Comparison of ENCODE assay signal across 2 cellular contexts in the genomic region with DNA sequence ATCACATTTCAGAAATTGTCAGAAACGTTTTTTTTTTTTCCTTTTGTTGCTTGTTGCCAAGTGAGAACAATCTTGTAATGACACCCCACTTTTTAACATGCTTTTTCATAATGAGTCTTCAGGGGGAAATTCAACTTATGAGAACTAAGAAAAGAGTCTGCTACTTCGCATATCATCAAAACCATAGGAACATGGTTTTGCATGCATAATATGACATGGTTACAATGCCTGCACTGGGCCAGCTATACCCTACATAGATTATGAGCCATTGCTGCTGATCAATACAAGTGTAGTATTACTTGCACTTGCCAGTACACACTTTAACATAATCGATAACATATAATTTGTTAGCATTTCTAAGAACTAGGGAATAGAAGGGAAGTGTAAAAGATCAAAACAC.
TF ChIP-seq lines count a peak whose summit lies in the region.

No MANE protein-coding gene starts in this region.

TF ChIP-seq in SK-N-SH, 30 proteins besides CTCF, POLR2A, EP300 and RAD21 (continued from another document):
- TF ChIP-seq, protein P1, sequence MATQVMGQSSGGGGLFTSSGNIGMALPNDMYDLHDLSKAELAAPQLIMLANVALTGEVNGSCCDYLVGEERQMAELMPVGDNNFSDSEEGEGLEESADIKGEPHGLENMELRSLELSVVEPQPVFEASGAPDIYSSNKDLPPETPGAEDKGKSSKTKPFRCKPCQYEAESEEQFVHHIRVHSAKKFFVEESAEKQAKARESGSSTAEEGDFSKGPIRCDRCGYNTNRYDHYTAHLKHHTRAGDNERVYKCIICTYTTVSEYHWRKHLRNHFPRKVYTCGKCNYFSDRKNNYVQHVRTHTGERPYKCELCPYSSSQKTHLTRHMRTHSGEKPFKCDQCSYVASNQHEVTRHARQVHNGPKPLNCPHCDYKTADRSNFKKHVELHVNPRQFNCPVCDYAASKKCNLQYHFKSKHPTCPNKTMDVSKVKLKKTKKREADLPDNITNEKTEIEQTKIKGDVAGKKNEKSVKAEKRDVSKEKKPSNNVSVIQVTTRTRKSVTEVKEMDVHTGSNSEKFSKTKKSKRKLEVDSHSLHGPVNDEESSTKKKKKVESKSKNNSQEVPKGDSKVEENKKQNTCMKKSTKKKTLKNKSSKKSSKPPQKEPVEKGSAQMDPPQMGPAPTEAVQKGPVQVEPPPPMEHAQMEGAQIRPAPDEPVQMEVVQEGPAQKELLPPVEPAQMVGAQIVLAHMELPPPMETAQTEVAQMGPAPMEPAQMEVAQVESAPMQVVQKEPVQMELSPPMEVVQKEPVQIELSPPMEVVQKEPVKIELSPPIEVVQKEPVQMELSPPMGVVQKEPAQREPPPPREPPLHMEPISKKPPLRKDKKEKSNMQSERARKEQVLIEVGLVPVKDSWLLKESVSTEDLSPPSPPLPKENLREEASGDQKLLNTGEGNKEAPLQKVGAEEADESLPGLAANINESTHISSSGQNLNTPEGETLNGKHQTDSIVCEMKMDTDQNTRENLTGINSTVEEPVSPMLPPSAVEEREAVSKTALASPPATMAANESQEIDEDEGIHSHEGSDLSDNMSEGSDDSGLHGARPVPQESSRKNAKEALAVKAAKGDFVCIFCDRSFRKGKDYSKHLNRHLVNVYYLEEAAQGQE (IDR thresholded peaks at IDR 0.05; ENCODE audit: low read depth, low read length), result no peak
- TF ChIP-seq RFX5 (IDR thresholded peaks at IDR 0.05; ENCODE audit: low read length), result no peak
- TF ChIP-seq, protein P2, sequence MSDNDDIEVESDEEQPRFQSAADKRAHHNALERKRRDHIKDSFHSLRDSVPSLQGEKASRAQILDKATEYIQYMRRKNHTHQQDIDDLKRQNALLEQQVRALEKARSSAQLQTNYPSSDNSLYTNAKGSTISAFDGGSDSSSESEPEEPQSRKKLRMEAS (IDR thresholded peaks at IDR 0.05; ENCODE audit: low read depth), result no peak
- no peak for TF ChIP-seq GABPA (IDR thresholded peaks at IDR 0.05; ENCODE audit: low read depth)
- no peak for TF ChIP-seq MXI1 (IDR thresholded peaks at IDR 0.05; ENCODE audit: low read depth, low read length)

TF ChIP-seq in SK-N-SH treated with all-trans-retinoic acid at 6 μM for 48 hours, 23 proteins besides CTCF, POLR2A, EP300 and RAD21 (continued from another document):
- TF ChIP-seq, protein P3, sequence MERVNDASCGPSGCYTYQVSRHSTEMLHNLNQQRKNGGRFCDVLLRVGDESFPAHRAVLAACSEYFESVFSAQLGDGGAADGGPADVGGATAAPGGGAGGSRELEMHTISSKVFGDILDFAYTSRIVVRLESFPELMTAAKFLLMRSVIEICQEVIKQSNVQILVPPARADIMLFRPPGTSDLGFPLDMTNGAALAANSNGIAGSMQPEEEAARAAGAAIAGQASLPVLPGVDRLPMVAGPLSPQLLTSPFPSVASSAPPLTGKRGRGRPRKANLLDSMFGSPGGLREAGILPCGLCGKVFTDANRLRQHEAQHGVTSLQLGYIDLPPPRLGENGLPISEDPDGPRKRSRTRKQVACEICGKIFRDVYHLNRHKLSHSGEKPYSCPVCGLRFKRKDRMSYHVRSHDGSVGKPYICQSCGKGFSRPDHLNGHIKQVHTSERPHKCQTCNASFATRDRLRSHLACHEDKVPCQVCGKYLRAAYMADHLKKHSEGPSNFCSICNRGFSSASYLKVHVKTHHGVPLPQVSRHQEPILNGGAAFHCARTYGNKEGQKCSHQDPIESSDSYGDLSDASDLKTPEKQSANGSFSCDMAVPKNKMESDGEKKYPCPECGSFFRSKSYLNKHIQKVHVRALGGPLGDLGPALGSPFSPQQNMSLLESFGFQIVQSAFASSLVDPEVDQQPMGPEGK (CRISPR knock-in tag; IDR thresholded peaks at IDR 0.05; ENCODE audit: borderline replicate concordance), result no peak
- TF ChIP-seq SNAI2 (CRISPR knock-in tag; IDR thresholded peaks at IDR 0.05) (no peak), OSR1 (CRISPR knock-in tag; IDR thresholded peaks at IDR 0.05) (no peak), ESRRG (CRISPR knock-in tag; IDR thresholded peaks at IDR 0.05) (no peak)
- TF ChIP-seq, protein P4, sequence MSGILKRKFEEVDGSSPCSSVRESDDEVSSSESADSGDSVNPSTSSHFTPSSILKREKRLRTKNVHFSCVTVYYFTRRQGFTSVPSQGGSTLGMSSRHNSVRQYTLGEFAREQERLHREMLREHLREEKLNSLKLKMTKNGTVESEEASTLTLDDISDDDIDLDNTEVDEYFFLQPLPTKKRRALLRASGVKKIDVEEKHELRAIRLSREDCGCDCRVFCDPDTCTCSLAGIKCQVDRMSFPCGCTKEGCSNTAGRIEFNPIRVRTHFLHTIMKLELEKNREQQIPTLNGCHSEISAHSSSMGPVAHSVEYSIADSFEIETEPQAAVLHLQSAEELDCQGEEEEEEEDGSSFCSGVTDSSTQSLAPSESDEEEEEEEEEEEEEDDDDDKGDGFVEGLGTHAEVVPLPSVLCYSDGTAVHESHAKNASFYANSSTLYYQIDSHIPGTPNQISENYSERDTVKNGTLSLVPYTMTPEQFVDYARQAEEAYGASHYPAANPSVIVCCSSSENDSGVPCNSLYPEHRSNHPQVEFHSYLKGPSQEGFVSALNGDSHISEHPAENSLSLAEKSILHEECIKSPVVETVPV (CRISPR knock-in tag; IDR thresholded peaks at IDR 0.05), result no peak
